24 cellular contexts compared by ENCODE assay signal in the genomic region with DNA sequence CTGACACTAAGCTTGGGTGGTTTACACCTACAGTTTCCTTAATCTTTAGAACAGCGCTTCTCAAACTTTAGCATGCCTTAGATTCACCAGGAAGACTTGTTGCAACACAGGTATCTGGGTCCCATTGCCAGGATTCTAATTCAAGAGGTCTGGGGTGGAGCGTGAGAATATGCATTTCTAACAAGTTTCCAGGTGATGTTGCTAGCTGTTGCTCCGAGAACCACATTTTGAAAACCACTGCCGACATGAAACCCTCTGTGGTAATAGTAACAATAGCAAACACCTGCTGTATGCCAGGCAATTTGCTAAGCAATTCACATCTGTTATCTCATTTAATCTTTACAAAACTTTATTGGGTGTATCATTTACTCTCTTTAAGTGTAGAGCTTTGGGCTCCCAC. TPM values are rescaled to one million over a fixed set of nuclear protein-coding genes. Genes with fewer than 3 reads are reported as not detected.
DNase-seq lines count a peak whose midpoint lies in the region; ATAC-seq and TF ChIP-seq lines count a peak whose summit lies in the region.
"Had no signal": no experiment of that assay in that cellular context is flagged by ENCODE, and none has a peak within 500 bp of the region (broad histone marks: within the 10 kb centered on the region; RNA-seq: fewer than 3 reads in every experiment).

No MANE protein-coding gene starts in this region.

- no peak for ATAC-seq in GM18870 (IDR thresholded peaks at IDR 0.05; ENCODE audit: unreplicated experiment)
- ATAC-seq: Panc1 had no signal

- no peaks in the 10 kb centered on the region for H3K9me2 ChIP-seq in MM.1S (replicated peaks; ENCODE audit: insufficient read depth, low read length)

- H3K4me1 Mint-ChIP-seq in HFFc6 (ENCODE audit: low read depth): peaks cover 67% of the 10 kb centered on the region
- no peaks in the 10 kb centered on the region for H3K4me1 Mint-ChIP-seq in CD14-positive monocyte
- H3K4me1 Mint-ChIP-seq: CD8-positive, alpha-beta memory T cell had no signal

- no peaks in the 10 kb centered on the region for H3K36me3 ChIP-seq in MM.1S (replicated peaks; ENCODE audit: insufficient read depth, low read length)
- no peaks in the 10 kb centered on the region for H3K36me3 ChIP-seq in SJCRH30

- intact Hi-C loops in CD14-positive monocyte (cut with micrococcal nuclease): no loop called here

- H3K4me2 ChIP-seq in MM.1S (ENCODE audit: low read depth, low read length): no peak overlapping the region

- H4K20me1 ChIP-seq in MM.1S (ENCODE audit: insufficient read depth, low read length): no peaks in the 10 kb centered on the region

- H3K27me3 ChIP-seq in MM.1S (replicated peaks; ENCODE audit: insufficient read depth, low read length) (no peaks in the 10 kb centered on the region), SJCRH30 (no peaks in the 10 kb centered on the region)

- H3K9me3 ChIP-seq in MM.1S (replicated peaks; ENCODE audit: insufficient read depth, low read length): no peaks in the 10 kb centered on the region
- H3K9me3 ChIP-seq in SJCRH30 (replicated peaks): no peaks in the 10 kb centered on the region

- no peak for TF ChIP-seq CTCF in HFFc6 (IDR thresholded peaks at IDR 0.05)
- TF ChIP-seq CTCF in MM.1S (IDR thresholded peaks at IDR 0.05; ENCODE audit: low read length): no peak
- no peak for TF ChIP-seq CTCF in CD14-positive monocyte (IDR thresholded peaks at IDR 0.05)

- DNase-seq in HFFc6 (no peak), MM.1S (peak; percentile 73), left kidney (ENCODE audit: low read depth, low spot score) (peak; percentile 18), renal cortical epithelial cell (ENCODE audit: low read depth) (peak; percentile 65), CD14-positive monocyte (ENCODE audit: low spot score) (no peak), SJCRH30 (no peak)
- no peak for DNase-seq in activated CD4-positive, alpha-beta T cell treated with anti-CD3 and anti-CD28 coated beads for 48 hours
- DNase-seq: CD8-positive, alpha-beta memory T cell; DMS 273 treated with DMSO at 0.1 percent for 48 hours; DMS79 treated with DMSO at 0.1 percent for 48 hours; HCEC 1CT; KBM-7; NCI-H1048; NCI-H1694; NCI-H2029 treated with DMSO at 0.1 percent for 48 hours; NCI-H446 treated with DMSO at 0.1 percent for 48 hours; NCI-H526 treated with DMSO at 0.1 percent for 48 hours; SHP77 had no signal

- no peak overlapping the region for H2AFZ ChIP-seq in MM.1S (ENCODE audit: low read length)

- H3K27me3 Mint-ChIP-seq in HFFc6 (ENCODE audit: insufficient read depth) (no peaks in the 10 kb centered on the region; the same call in 1 of the 2 replicates), CD14-positive monocyte (ENCODE audit: low read depth in 3 of 3) (peaks cover 0 to 1% (median 0%) of the 10 kb centered on the region in 3 donors)
- H3K27me3 Mint-ChIP-seq: CD8-positive, alpha-beta memory T cell had no signal

- H3K27ac ChIP-seq in MM.1S (ENCODE audit: low read length) (no peak overlapping the region), SJCRH30 (no peak overlapping the region)
- H3K27ac ChIP-seq: C4-2B, RWPE1 had no signal

- H3K9me3 Mint-ChIP-seq in HFFc6 (no peaks in the 10 kb centered on the region), CD14-positive monocyte (peaks cover 0 to 6% (median 2%) of the 10 kb centered on the region in 7 donors)

- no peak overlapping the region for H3K4me3 ChIP-seq in MM.1S (ENCODE audit: low read length)
- no peak overlapping the region for H3K4me3 ChIP-seq in SJCRH30

- 0 out of 2 replicates have a peak, but pooled peaks cover 4% of the 10 kb centered on the region for H3F3A ChIP-seq in MM.1S (ENCODE audit: insufficient read depth, low read length)

- H3K4me1 ChIP-seq in MM.1S (ENCODE audit: low read length): peaks cover 4% of the 10 kb centered on the region; the same call in 1 of the 2 replicates
- no peaks in the 10 kb centered on the region for H3K4me1 ChIP-seq in SJCRH30

- no peaks in the 10 kb centered on the region for H3K79me2 ChIP-seq in MM.1S (ENCODE audit: low read length)

- H3K36me3 Mint-ChIP-seq in HFFc6 (ENCODE audit: low read depth) (peaks cover 17% of the 10 kb centered on the region), CD14-positive monocyte (no peaks in the 10 kb centered on the region)
- H3K36me3 Mint-ChIP-seq: CD8-positive, alpha-beta memory T cell had no signal

- H3K27ac Mint-ChIP-seq in HFFc6 (peak overlapping the region; percentile 73; the same call in 1 of the 2 replicates), CD14-positive monocyte (no peak overlapping the region)
- H3K27ac Mint-ChIP-seq: CD8-positive, alpha-beta memory T cell had no signal

- H3K4me3 Mint-ChIP-seq in HFFc6: no peak overlapping the region
- H3K4me3 Mint-ChIP-seq in CD14-positive monocyte: no peak overlapping the region
- H3K4me3 Mint-ChIP-seq: CD8-positive, alpha-beta memory T cell had no signal

- H3K9ac ChIP-seq in MM.1S (ENCODE audit: low read length): no peak overlapping the region

RNA-seq across cellular contexts. Expression of a gene that starts 58.6 kb away (rescaled TPM):
- total RNA-seq in HFFc6 (2021; fragmentation: NEBNext Ultra II Directional; extraction: Animal tissue kit (Norgen Biotek cat#: 25700)): 100 to 1,000 TPM in 2 of 6 experiments, 10 to 100 TPM in 4; 65.7 to 106 (median 93.3) TPM
- 17.5 and 30.6 TPM in 2 replicates for total RNA-seq in renal cortical epithelial cell
- polyA plus RNA-seq in CD14-positive monocyte: not detected
- 0.08 and 0.26 TPM in 2 replicates for total RNA-seq in SJCRH30 (2014; rRNA removed; shearing (Covaris generic))
- total RNA-seq: CD8-positive, alpha-beta memory T cell; HepG2; T-helper 1 cell treated with Interleukin-12 subunit alpha and Interleukin-12 subunit beta and Interleukin-4 antibody, amounts not matched to agents 30 ng/mL and 1 ng/mL, for 36 hours had no signal
- polyA plus RNA-seq: CD8-positive, alpha-beta memory T cell; HepG2 had no signal

Comparison
In these comparisons a context has a peak if more than half of its experiments do, and no peak if none do; other contexts are left out.
1. DNase-seq: peak in MM.1S (single experiment), left kidney (single experiment) and renal cortical epithelial cell (single experiment); none in HFFc6 (single experiment), CD14-positive monocyte (single experiment), SJCRH30 (0 of 2) and activated CD4-positive, alpha-beta T cell treated with anti-CD3 and anti-CD28 coated beads for 48 hours (single experiment).
2. RNA of a gene that starts 58.6 kb away (total RNA-seq): 65.7 to 106 TPM in HFFc6 and 17.5 to 30.6 TPM in renal cortical epithelial cell; 0.08 to 0.26 TPM in SJCRH30; every median in the first group is over 10 times any median in the second.